29 cellular contexts compared by ENCODE assay signal in the genomic region with DNA sequence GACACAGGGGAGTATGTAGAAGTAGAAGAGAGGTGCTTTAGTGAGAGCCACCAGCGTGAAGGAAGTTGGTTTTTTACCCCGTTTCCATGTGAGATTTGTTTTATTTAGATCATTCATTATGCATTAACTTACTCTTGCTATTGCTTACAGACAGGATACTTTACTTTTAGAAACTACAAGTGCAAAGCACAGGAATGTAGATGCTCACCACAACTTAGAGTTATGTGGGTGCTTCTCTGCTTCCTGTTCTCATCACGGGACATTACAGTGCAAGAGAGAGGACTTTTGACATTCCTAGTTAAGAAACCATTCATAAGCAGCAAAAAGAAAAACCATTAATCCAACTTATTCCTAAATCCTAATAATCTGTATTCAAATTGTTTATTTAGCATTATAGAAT.
"Had no signal": no experiment of that assay in that cellular context is flagged by ENCODE, and none has a peak within 500 bp of the region (broad histone marks: within the 10 kb centered on the region; RNA-seq: fewer than 3 reads in every experiment).

No MANE protein-coding gene starts in this region.

- H3K36me3 ChIP-seq: adrenal gland, breast epithelium, colonic mucosa had no signal

- DNase-seq: activated B cell treated with CpG ODN at 0.5 μM for 24 hours; activated CD4-positive, alpha-beta memory T cell treated with anti-CD3 and anti-CD28 coated beads for 36 hours; activated CD4-positive, alpha-beta T cell treated with anti-CD3 and anti-CD28 coated beads for 4 hours; activated CD4-positive, alpha-beta T cell treated with anti-CD3 and anti-CD28 coated beads, Interleukin-2, amount 10 ng/mL, durations not matched to agents 24 days and 14 days; activated CD4-positive, alpha-beta T cell treated with anti-CD3 and anti-CD28 coated beads, Interleukin-2, amount 50 U/mL, for 1 hour; activated CD4-positive, alpha-beta T cell treated with anti-CD3 and anti-CD28 coated beads, Interleukin-2, amount 50 U/mL, for 4 hours; activated CD4-positive, CD25-positive, alpha-beta regulatory T cell treated with anti-CD3 and anti-CD28 coated beads, Interleukin-2, amount 50 U/mL, for 72 hours; activated CD8-positive, alpha-beta memory T cell treated with anti-CD3 and anti-CD28 coated beads, Interleukin-2, amount 50 U/mL, for 4 hours; activated CD8-positive, alpha-beta T cell treated with anti-CD3 and anti-CD28 coated beads for 36 hours; activated effector memory CD4-positive, alpha-beta T cell treated with anti-CD3 and anti-CD28 coated beads, Interleukin-2, amount 50 U/mL, for 16 hours; activated gamma-delta T cell treated with Interleukin-2 at 50 U/mL for 16 hours; activated naive CD4-positive, alpha-beta T cell; activated naive CD4-positive, alpha-beta T cell treated with anti-CD3 and anti-CD28 coated beads for 36 hours; activated naive CD4-positive, alpha-beta T cell treated with anti-CD3 and anti-CD28 coated beads, Interleukin-2, amount 50 U/mL, for 16 hours; activated naive CD8-positive, alpha-beta T cell treated with anti-CD3 and anti-CD28 coated beads for 36 hours; activated T-cell treated with anti-CD3 and anti-CD28 coated beads for 4 hours; activated T-cell treated with anti-CD3 and anti-CD28 coated beads, Interleukin-2, amount 50 U/mL, for 1 hour; activated T-cell treated with anti-CD3 and anti-CD28 coated beads, Interleukin-2, amount 50 U/mL, for 4 hours; activated T-cell treated with anti-CD3 and anti-CD28 coated beads, Interleukin-2, amount 50 U/mL, for 72 hours; adrenal gland; amniotic stem cell; aorta; central memory CD4-positive, alpha-beta T cell; colonic mucosa; T-helper 2 cell; T-helper 9 cell had no signal

- H3K4me1 ChIP-seq: adrenal gland, breast epithelium, colonic mucosa had no signal

- H3K27ac ChIP-seq: adrenal gland, breast epithelium, colonic mucosa, VCaP had no signal

- FAIRE-seq: TTC549 had no signal

- H3K27me3 ChIP-seq: adrenal gland, colonic mucosa had no signal

- H3K9me3 ChIP-seq: adrenal gland, breast epithelium, colonic mucosa had no signal

- H3K4me3 ChIP-seq: adrenal gland, breast epithelium, colonic mucosa had no signal
